8 cellular contexts compared by ENCODE assay signal in genomic region chr7:6792113-6792872, GRCh38. TPM values are rescaled to one million over a fixed set of nuclear protein-coding genes. Genes with fewer than 3 reads are reported as not detected.
DNase-seq lines count a peak whose midpoint lies in the region; ATAC-seq and TF ChIP-seq lines count a peak whose summit lies in the region.
"Not testable (repeated sequence)": the region's sequence is repeated elsewhere in the genome, so short reads cannot be mapped to it uniquely, and the experiment has no call there.

No MANE protein-coding gene starts in this region.

- in situ Hi-C loops in brain microvascular endothelial cell (cut with HindIII; ENCODE audit: low pct_ligation_motif_present, low sequenced_read_pairs) = not testable (repeated sequence)

- ATAC-seq in esophagus mucosa (peak; percentile 71), left lung (peak; percentile 49)

- H3K4me1 ChIP-seq in cardiac muscle cell (ENCODE audit: low read depth); left lung: not testable (repeated sequence)

- not testable (repeated sequence) for H3K4me3 ChIP-seq in brain microvascular endothelial cell (ENCODE audit: low read depth, low read length); cardiac muscle cell; left lung

- TF ChIP-seq CTCF in brain microvascular endothelial cell (IDR thresholded peaks at IDR 0.05; ENCODE audit: low read depth, low read length, missing control alignments); cardiac muscle cell (IDR thresholded peaks at IDR 0.05; ENCODE audit: low read depth, low read length); left lung (IDR thresholded peaks at IDR 0.05): not testable (repeated sequence)

- H3K9me3 ChIP-seq in cardiac muscle cell (ENCODE audit: low read depth); left lung: not testable (repeated sequence)

- intact Hi-C loops in left lung (cut with DNase I) = not testable (repeated sequence)

- H3K36me3 ChIP-seq in brain microvascular endothelial cell (replicated peaks); cardiac muscle cell; left lung: not testable (repeated sequence)

- not testable (repeated sequence) for H3K27me3 ChIP-seq in brain microvascular endothelial cell (replicated peaks); cardiac muscle cell; left lung

- H3K27ac ChIP-seq in brain microvascular endothelial cell, cardiac muscle cell, left lung: not testable (repeated sequence)

- DNase-seq in A172 (ENCODE audit: low spot score) (peak; percentile 64), H4 (ENCODE audit: low spot score) (peak; percentile 5), RPMI7951 (ENCODE audit: low read depth) (peak; percentile 76), brain microvascular endothelial cell (peak; percentile 4), cardiac muscle cell (ENCODE audit: low read depth in 1 of 2, low spot score in 1 of 2) (peak; percentile 5 to 34), pulmonary artery endothelial cell (ENCODE audit: low read depth, low spot score) (peak; percentile 37)
- not testable (repeated sequence) for DNase-seq in left lung

RNA-seq across cellular contexts. Expression of gene CCZ1B, which starts 33.8 kb away (rescaled TPM):
- 34.5 and 37.3 TPM in 2 replicates for total RNA-seq in A172 (2014; rRNA removed; shearing (Covaris generic))
- 59.5 and 77.7 TPM in 2 replicates for total RNA-seq in H4 (2014; rRNA removed; shearing (Covaris generic))
- 34.9 and 45.2 TPM in 2 replicates for total RNA-seq in RPMI7951 (2014; rRNA removed; shearing (Covaris generic))
- 52.7 TPM for total RNA-seq in esophagus mucosa
- total RNA-seq in cardiac muscle cell = 19.8 and 26.6 TPM in 2 replicates
- polyA plus RNA-seq in cardiac muscle cell = 32.9 and 36.5 TPM in 2 replicates
- 10 to 100 TPM; 63.9 to 64.5 TPM for total RNA-seq in left lung
- 57.1 and 60.9 TPM in 2 replicates for total RNA-seq in pulmonary artery endothelial cell

RNA-seq across cellular contexts. Expression of gene RSPH10B2, which starts 38.4 kb away (rescaled TPM):
- 0.05 TPM in 1 of 2 replicates, not detected in the other for total RNA-seq in A172 (2014; rRNA removed; shearing (Covaris generic))
- 0.06 TPM in 1 of 2 replicates, not detected in the other for total RNA-seq in H4 (2014; rRNA removed; shearing (Covaris generic))
- 0.10 TPM in 1 of 2 replicates, not detected in the other for total RNA-seq in RPMI7951 (2014; rRNA removed; shearing (Covaris generic))
- 0.28 TPM for total RNA-seq in esophagus mucosa
- 0.25 and 0.69 TPM in 2 replicates for total RNA-seq in cardiac muscle cell
- polyA plus RNA-seq in cardiac muscle cell = not detected in 2 replicates
- 1 to 10 TPM in 1 of 2 donors, not detected in 1; 1.6 TPM for total RNA-seq in left lung
- 0.13 TPM in 1 of 2 replicates, not detected in the other for total RNA-seq in pulmonary artery endothelial cell
